ENCODE assay signal across 33 cellular contexts in the genomic region with DNA sequence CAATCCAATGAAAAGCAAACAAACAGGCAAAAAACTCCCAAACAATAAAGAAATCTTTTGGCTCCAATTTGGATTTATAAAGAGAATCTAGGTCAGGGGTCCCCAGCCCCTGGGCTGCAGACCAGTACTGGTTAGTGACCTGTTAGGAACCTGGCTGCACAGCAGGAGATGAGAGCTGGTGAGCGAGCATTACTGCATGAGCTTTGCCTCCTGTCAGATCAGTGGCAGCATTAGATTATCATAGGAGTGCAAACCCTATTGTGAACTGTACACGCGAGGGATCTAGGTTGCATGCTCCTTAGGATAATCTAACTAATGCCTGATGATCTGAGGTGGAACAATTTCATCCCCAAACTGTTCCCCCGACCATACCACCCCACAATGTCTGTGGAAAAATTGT.
"Had no signal": no experiment of that assay in that cellular context is flagged by ENCODE, and none has a peak within 500 bp of the region (broad histone marks: within the 10 kb centered on the region; RNA-seq: fewer than 3 reads in every experiment).

No MANE protein-coding gene starts in this region.

- H3K9me3 ChIP-seq: Peyer's patch, SJSA1, SK-N-SH had no signal

- H3K27ac ChIP-seq: brain microvascular endothelial cell, Peyer's patch, SJSA1 had no signal

- H3K4me2 ChIP-seq: SK-N-SH had no signal

- FAIRE-seq: TTC549 had no signal

- H3K9ac ChIP-seq: SK-N-SH had no signal

- DNase-seq: activated B cell treated with CpG ODN at 0.5 μM for 24 hours; activated CD4-positive, alpha-beta memory T cell treated with anti-CD3 and anti-CD28 coated beads, Interleukin-2, amount 10 ng/mL, durations not matched to agents 7 days and 5 days; activated CD4-positive, alpha-beta T cell treated with anti-CD3 and anti-CD28 coated beads for 1 hour; activated CD4-positive, alpha-beta T cell treated with anti-CD3 and anti-CD28 coated beads for 48 hours; activated CD8-positive, alpha-beta memory T cell treated with anti-CD3 and anti-CD28 coated beads for 24 hours; activated CD8-positive, alpha-beta memory T cell treated with anti-CD3 and anti-CD28 coated beads, Interleukin-2, amount 10 ng/mL, durations not matched to agents 7 days and 5 days; activated CD8-positive, alpha-beta memory T cell treated with anti-CD3 and anti-CD28 coated beads, Interleukin-2, amount 50 U/mL, for 48 hours; activated effector memory CD4-positive, alpha-beta T cell treated with anti-CD3 and anti-CD28 coated beads, Interleukin-2, amount 50 U/mL, for 16 hours; activated naive CD4-positive, alpha-beta T cell; activated naive CD4-positive, alpha-beta T cell treated with anti-CD3 and anti-CD28 coated beads, Interleukin-2, amount 50 U/mL, for 16 hours; activated naive CD8-positive, alpha-beta T cell treated with anti-CD3 and anti-CD28 coated beads for 36 hours; activated T-cell treated with anti-CD3 and anti-CD28 coated beads, Interleukin-2, amount 50 U/mL, for 48 hours; amniotic stem cell; aorta; brain microvascular endothelial cell; central memory CD4-positive, alpha-beta T cell; NCI-H1092 treated with DMSO at 0.1 percent for 48 hours; NCI-H1417; NCI-H1694; NCI-H1930; NCI-H2081 treated with DMSO at 0.1 percent for 48 hours; NCI-H345; NCI-H524 treated with DMSO at 0.1 percent for 48 hours; NCI-H748 treated with DMSO at 0.1 percent for 48 hours; NK-92 treated with Interleukin-12 subunit alpha and Interleukin-12 subunit beta, amount 100 ng/mL, for 24 hours; PC-3; Peyer's patch; RPMI8226; SHP77 treated with DMSO at 0.1 percent for 48 hours; SK-N-SH had no signal

- H3K4me1 ChIP-seq: Peyer's patch, SJSA1 had no signal

- H3K27me3 ChIP-seq: brain microvascular endothelial cell, Peyer's patch, SJSA1 had no signal

- H3K4me3 ChIP-seq: Peyer's patch, SJSA1 had no signal

- ATAC-seq: activated CD8-positive, alpha-beta memory T cell treated with anti-CD3 and anti-CD28 coated beads, Interleukin-2, amount 10 ng/mL, durations not matched to agents 7 days and 5 days; activated T-helper 17 cell treated with anti-CD3 and anti-CD28 coated beads, Interleukin-2, amount 50 U/mL, for 72 hours; PC-3 had no signal

- H3K36me3 ChIP-seq: brain microvascular endothelial cell, Peyer's patch, SJSA1 had no signal
